In genomic region chr7:72925546-72926120, GRCh38 we compare ENCODE assay signal across 1 cellular context.
TF ChIP-seq lines count a peak whose summit lies in the region.

No MANE protein-coding gene starts in this region.

TF ChIP-seq in IMR-90, 13 proteins besides CTCF, POLR2A, EP300 and RAD21 (continued from another document):
- TF ChIP-seq BHLHE40 (IDR thresholded peaks at IDR 0.05; ENCODE audit: low read depth, low read length) (no peak), CEBPB (IDR thresholded peaks at IDR 0.05; ENCODE audit: low read depth, low read length) (no peak), CHD1 (IDR thresholded peaks at IDR 0.05; ENCODE audit: low read depth, low read length) (no peak), NFE2L2 (IDR thresholded peaks at IDR 0.05; ENCODE audit: low read depth, low read length) (no peak), MAFK (IDR thresholded peaks at IDR 0.05; ENCODE audit: low read depth, low read length) (no peak)
